Comparison of ENCODE assay signal across 8 cellular contexts in the genomic region with DNA sequence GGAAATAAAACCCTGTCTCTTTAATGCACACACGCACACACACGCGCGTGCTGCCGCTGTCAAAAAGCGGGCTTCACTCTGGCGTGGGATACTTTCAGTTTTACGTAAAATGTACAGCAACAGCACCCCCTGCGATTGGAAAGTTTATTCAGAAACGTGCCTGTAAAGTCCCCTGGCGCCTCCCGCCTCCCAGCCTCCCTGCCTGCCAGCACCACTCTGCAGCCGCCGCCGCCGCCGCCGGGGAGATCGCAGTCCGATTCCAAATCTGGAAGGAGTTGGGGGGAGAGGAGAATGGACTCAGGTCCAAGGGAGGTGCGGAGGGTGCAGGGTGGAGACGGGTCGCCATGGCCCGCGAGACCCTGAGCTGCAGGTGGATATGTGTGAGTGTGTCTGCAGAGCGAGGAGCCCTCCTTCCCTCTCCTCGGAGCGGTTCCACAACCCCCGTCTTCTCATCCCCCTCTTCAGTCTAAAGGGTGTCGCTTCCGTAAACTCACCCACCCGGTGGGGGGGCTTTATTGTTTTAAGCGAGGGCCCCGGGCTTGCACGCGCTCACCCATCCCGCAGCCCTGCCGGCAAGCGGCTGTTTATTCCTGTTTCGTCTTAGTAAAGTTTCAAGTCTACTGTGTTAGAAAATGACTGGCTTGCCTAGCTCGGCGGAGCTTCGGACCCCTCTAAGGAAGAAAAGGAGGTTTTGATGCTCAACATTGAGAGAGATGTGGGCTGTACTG. TPM values are rescaled to one million over a fixed set of nuclear protein-coding genes. Genes with fewer than 3 reads are reported as not detected.
DNase-seq lines count a peak whose midpoint lies in the region; ATAC-seq, FAIRE-seq and TF ChIP-seq lines count a peak whose summit lies in the region.

No MANE protein-coding gene starts in this region.

- H3K9me3 ChIP-seq in A549, result no peaks in the 10 kb centered on the region

- under 1% methylated on average over 38 of the region's 43 CpGs for WGBS in A549 (ENCODE audit: missing lambda C conversion rate)

- CTCF ChIA-PET in A549 (lab: Yijun Ruan, JAX), result interaction anchor here (0.6 to 1.4 kb wide), 4 partner anchors 11 to 1530 kb away, joined by 3 to 7 read pairs (median 5); no protein-coding TSS in a partner anchor

- H3K36me3 Mint-ChIP-seq in stimulated activated naive B cell treated with anti-CD40 and anti-IgM and Interleukin-4, amounts not matched to agents 10 μg/mL and 1 μg/mL and 100 μg/mL, for 72 hours, result peaks cover 8 to 18% of the 10 kb centered on the region in 2 donors

- no peak for TF ChIP-seq EP300 in A549 (IDR thresholded peaks at IDR 0.05)

- POLR2A ChIA-PET in A549 (lab: Yijun Ruan, JAX), result no interaction called here

- H3K4me3 ChIP-seq in A549, result peak overlapping the region; percentile 63
- H3K4me3 ChIP-seq in GM12875 (ENCODE audit: low read depth, low read length), result peak overlapping the region; percentile 90
- H3K4me3 ChIP-seq in coronary artery, result peak overlapping the region; percentile 77

- H3K27ac ChIP-seq in A549 (no peak overlapping the region), coronary artery (no peak overlapping the region)

- no peaks in the 10 kb centered on the region for H3K27me3 Mint-ChIP-seq in stimulated activated naive B cell treated with anti-CD40 and anti-IgM and Interleukin-4, amounts not matched to agents 10 μg/mL and 1 μg/mL and 100 μg/mL, for 72 hours

- TF ChIP-seq CTCF in A549 (IDR thresholded peaks at IDR 0.05) (peak; percentile 30), GM12875 (IDR thresholded peaks at IDR 0.05; ENCODE audit: borderline replicate concordance, insufficient read depth, low read depth, low read length) (peak; percentile 42; the same call in 1 of the 2 replicates), coronary artery (IDR thresholded peaks at IDR 0.05) (no peak)

- TF ChIP-seq RAD21 in A549 (conservative IDR thresholded peaks at IDR 0.05 in 1 of 2, IDR thresholded peaks at IDR 0.05 in 1 of 2), result peak; percentile 11 to 33; a peak in 1 of 5 replicates

- TF ChIP-seq POLR2A in A549 (IDR thresholded peaks at IDR 0.05; ENCODE audit: low read length), result no peak

- peaks cover 6 to 13% of the 10 kb centered on the region in 2 donors for H3K4me1 Mint-ChIP-seq in stimulated activated naive B cell treated with anti-CD40 and anti-IgM and Interleukin-4, amounts not matched to agents 10 μg/mL and 1 μg/mL and 100 μg/mL, for 72 hours

- peaks cover 39% of the 10 kb centered on the region for H3K4me1 ChIP-seq in A549

- peak; percentile 54 to 62 for ATAC-seq in A549
- peak; percentile 39 for ATAC-seq in HG02678 (IDR thresholded peaks at IDR 0.05; ENCODE audit: unreplicated experiment)
- peak; percentile 40 to 43 for ATAC-seq in stimulated activated naive B cell treated with anti-CD40 and anti-IgM and Interleukin-4, amounts not matched to agents 10 μg/mL and 1 μg/mL and 100 μg/mL, for 72 hours (replicated peaks)

- H3K4me2 ChIP-seq in A549, result peak overlapping the region; percentile 99

- peak overlapping the region; percentile 90 to 94 for H3K4me3 Mint-ChIP-seq in stimulated activated naive B cell treated with anti-CD40 and anti-IgM and Interleukin-4, amounts not matched to agents 10 μg/mL and 1 μg/mL and 100 μg/mL, for 72 hours

- H3K27ac Mint-ChIP-seq in stimulated activated naive B cell treated with anti-CD40 and anti-IgM and Interleukin-4, amounts not matched to agents 10 μg/mL and 1 μg/mL and 100 μg/mL, for 72 hours, result peak overlapping the region; percentile 97

- no peaks in the 10 kb centered on the region for H3K9me3 Mint-ChIP-seq in stimulated activated naive B cell treated with anti-CD40 and anti-IgM and Interleukin-4, amounts not matched to agents 10 μg/mL and 1 μg/mL and 100 μg/mL, for 72 hours

- no peak for FAIRE-seq in A549 (lab: Jason Lieb, UNC)

- DNase-seq in A549 (ENCODE audit: low read depth in 1 of 2, low spot score in 1 of 2), result peak; percentile 46 to 64
- peak; percentile 37 for DNase-seq in NCI-H128 (lab: John Stamatoyannopoulos, UW; ENCODE audit: unreplicated experiment)
- DNase-seq in UCSD-AML1 (lab: John Stamatoyannopoulos, UW; ENCODE audit: unreplicated experiment), result peak; percentile 78
- DNase-seq in coronary artery (ENCODE audit: low spot score), result no peak
- peak; percentile 70 to 88 for DNase-seq in lung microvascular endothelial cell (ENCODE audit: low read depth in 2 of 2)
- DNase-seq in stimulated activated naive B cell treated with anti-CD40 and anti-IgM and Interleukin-4, amounts not matched to agents 10 μg/mL and 1 μg/mL and 100 μg/mL, for 72 hours, result peak; percentile 78

TF ChIP-seq in A549, 52 proteins besides CTCF, POLR2A, EP300 and RAD21:
- TF ChIP-seq SMC3 (IDR thresholded peaks at IDR 0.05) (peak; percentile 22; the same call in 1 of the 3 replicates), CBX8 (IDR thresholded peaks at IDR 0.05) (peak; percentile 88; the same call in 1 of the 2 replicates), MAX (IDR thresholded peaks at IDR 0.05) (peak; percentile 58), NPAS2 (CRISPR knock-in tag; IDR thresholded peaks at IDR 0.05; ENCODE audit: borderline replicate concordance) (no peak), MAZ (IDR thresholded peaks at IDR 0.05; ENCODE audit: borderline replicate concordance, low read depth, low read length) (no peak)
- TF ChIP-seq, protein P1, sequence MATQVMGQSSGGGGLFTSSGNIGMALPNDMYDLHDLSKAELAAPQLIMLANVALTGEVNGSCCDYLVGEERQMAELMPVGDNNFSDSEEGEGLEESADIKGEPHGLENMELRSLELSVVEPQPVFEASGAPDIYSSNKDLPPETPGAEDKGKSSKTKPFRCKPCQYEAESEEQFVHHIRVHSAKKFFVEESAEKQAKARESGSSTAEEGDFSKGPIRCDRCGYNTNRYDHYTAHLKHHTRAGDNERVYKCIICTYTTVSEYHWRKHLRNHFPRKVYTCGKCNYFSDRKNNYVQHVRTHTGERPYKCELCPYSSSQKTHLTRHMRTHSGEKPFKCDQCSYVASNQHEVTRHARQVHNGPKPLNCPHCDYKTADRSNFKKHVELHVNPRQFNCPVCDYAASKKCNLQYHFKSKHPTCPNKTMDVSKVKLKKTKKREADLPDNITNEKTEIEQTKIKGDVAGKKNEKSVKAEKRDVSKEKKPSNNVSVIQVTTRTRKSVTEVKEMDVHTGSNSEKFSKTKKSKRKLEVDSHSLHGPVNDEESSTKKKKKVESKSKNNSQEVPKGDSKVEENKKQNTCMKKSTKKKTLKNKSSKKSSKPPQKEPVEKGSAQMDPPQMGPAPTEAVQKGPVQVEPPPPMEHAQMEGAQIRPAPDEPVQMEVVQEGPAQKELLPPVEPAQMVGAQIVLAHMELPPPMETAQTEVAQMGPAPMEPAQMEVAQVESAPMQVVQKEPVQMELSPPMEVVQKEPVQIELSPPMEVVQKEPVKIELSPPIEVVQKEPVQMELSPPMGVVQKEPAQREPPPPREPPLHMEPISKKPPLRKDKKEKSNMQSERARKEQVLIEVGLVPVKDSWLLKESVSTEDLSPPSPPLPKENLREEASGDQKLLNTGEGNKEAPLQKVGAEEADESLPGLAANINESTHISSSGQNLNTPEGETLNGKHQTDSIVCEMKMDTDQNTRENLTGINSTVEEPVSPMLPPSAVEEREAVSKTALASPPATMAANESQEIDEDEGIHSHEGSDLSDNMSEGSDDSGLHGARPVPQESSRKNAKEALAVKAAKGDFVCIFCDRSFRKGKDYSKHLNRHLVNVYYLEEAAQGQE (IDR thresholded peaks at IDR 0.05), result no peak
- TF ChIP-seq, protein P2, sequence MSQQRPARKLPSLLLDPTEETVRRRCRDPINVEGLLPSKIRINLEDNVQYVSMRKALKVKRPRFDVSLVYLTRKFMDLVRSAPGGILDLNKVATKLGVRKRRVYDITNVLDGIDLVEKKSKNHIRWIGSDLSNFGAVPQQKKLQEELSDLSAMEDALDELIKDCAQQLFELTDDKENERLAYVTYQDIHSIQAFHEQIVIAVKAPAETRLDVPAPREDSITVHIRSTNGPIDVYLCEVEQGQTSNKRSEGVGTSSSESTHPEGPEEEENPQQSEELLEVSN (IDR thresholded peaks at IDR 0.05; ENCODE audit: borderline replicate concordance, low read depth), result peak; percentile 53; the same call in 1 of the 2 replicates

RNA-seq across cellular contexts. Expression of gene BCL11A, which starts 1.8 kb away (rescaled TPM):
- 0.12 and 0.13 TPM in 2 replicates for polyA plus RNA-seq in A549 (2011; rRNA removed)
- 0.03 TPM in 2 replicates for polyA plus RNA-seq in A549 (2012; cell fraction: cytosol; rRNA removed)
- polyA plus RNA-seq in A549 (2012; cell fraction: nucleus; rRNA removed), result 0.01 and 0.02 TPM in 2 replicates
- 0.04 to 0.12 TPM in 2 of 3 replicates, not detected in the other for polyA plus RNA-seq in A549 (2017; fragmentation: RNase III; extraction: RNeasy Plus Mini Kit Qiagen cat#74134 plus additional on column Dnase treatment)
- polyA minus RNA-seq in A549 (2011; rRNA and poly(A)+ RNA removed), result 0.10 and 0.41 TPM in 2 replicates
- 0.40 and 0.65 TPM in 2 replicates for total RNA-seq in lung microvascular endothelial cell
